1 cellular context compared by ENCODE assay signal in genomic region chr9:123355761-123356520, GRCh38.
A peak's percentile ranks its signal among the peaks of the same experiment; 100 is the strongest.
TF ChIP-seq lines count a peak whose summit lies in the region.

TSS of gene CRB2 (plus strand) at chr9:123356197. CDS start at chr9:123356261, 64 bp downstream.

TF ChIP-seq in H1, 55 proteins besides CTCF, POLR2A, EP300 and RAD21 (continued from another document):
- no peak for TF ChIP-seq ATF2 (IDR thresholded peaks at IDR 0.05; ENCODE audit: low read length)
- TF ChIP-seq SIX5 (IDR thresholded peaks at IDR 0.05; ENCODE audit: low read depth, low read length) = no peak
- TF ChIP-seq JUND (IDR thresholded peaks at IDR 0.05; ENCODE audit: low read length) = no peak
- no peak for TF ChIP-seq BRCA1 (IDR thresholded peaks at IDR 0.05; ENCODE audit: low read depth, low read length)
- peak; percentile 44 to 71; a peak in 1 of 4 replicates for TF ChIP-seq SIN3A (conservative IDR thresholded peaks at IDR 0.05 in 1 of 2, IDR thresholded peaks at IDR 0.05 in 1 of 2; ENCODE audit: low read depth in 1 of 2, low read length in 2 of 2)
- peak in 1 of 2 experiments; percentile 76; a peak in 1 of 4 replicates for TF ChIP-seq HDAC2 (IDR thresholded peaks at IDR 0.05; ENCODE audit: borderline replicate concordance in 1 of 2, low read depth in 2 of 2, low read length in 2 of 2)
